Comparison of ENCODE assay signal across 8 cellular contexts in genomic region chr11:3865388-3866193, GRCh38. TPM values are rescaled to one million over a fixed set of nuclear protein-coding genes. Genes with fewer than 3 reads are reported as not detected.
DNase-seq lines count a peak whose midpoint lies in the region; ATAC-seq, FAIRE-seq and TF ChIP-seq lines count a peak whose summit lies in the region.

No MANE protein-coding gene starts in this region.

- no TSS peak for BruUV-seq in GM12878 (replicated peaks; lab: Mats Ljungman, UMichigan)

- RAD21 ChIA-PET in GM12878 (lab: Charles Lee; ENCODE audit: unreplicated experiment) = interaction anchor here (0.7 to 7.0 kb wide), 15 partner anchors 8 to 87 kb away, joined by 3 to 114 read pairs (median 4); partner anchors contain the start of genes RHOG and STIM1

- H3K9ac ChIP-seq in GM12878 (ENCODE audit: control insufficient read depth, insufficient read depth, low read length) (peak overlapping the region; percentile 56), muscle layer of colon (ENCODE audit: low read length) (no peak overlapping the region)

- peak overlapping the region; percentile 3; the same call in 1 of the 2 replicates for H2AFZ ChIP-seq in GM12878 (ENCODE audit: control insufficient read depth, low read depth, low read length)

- intact Hi-C loops in GM12878 (cut with micrococcal nuclease; ENCODE audit: unreplicated experiment) = no loop called here

- ATAC-seq in GM12878 = peak; percentile 40
- ATAC-seq in GM21717 (IDR thresholded peaks at IDR 0.05; ENCODE audit: unreplicated experiment) = no peak
- ATAC-seq in HG02970 (IDR thresholded peaks at IDR 0.05; ENCODE audit: low FRiP score, unreplicated experiment) = no peak

- SMC1A ChIA-PET in GM12878 (lab: Charles Lee; ENCODE audit: uncharacterized antibody, unreplicated experiment) = interaction anchor here (1.0 to 23.8 kb wide), 8 partner anchors 8 to 207 kb away, joined by 3 to 633 read pairs (median 12); partner anchors contain the start of gene STIM1

- H3K79me2 ChIP-seq in GM12878 (ENCODE audit: control insufficient read depth, insufficient read depth, low read length) = peaks cover 97% of the 10 kb centered on the region

- no peak for FAIRE-seq in GM12878 (lab: Jason Lieb, UNC)

- in situ Hi-C loops in Caki2 (cut with HindIII; ENCODE audit: low pct_unique_long_range_greater_than_20kb, low sequenced_read_pairs) = no loop called here
- in situ Hi-C loops in GM12878 (cut with MboI) = loop anchor here (25.0 kb wide), 2 partner anchors 1472 to 1822 kb away; partner anchors contain the start of genes OR51B5, TRIM22 and TRIM5

- H3K4me1 ChIP-seq in GM12878 (ENCODE audit: control insufficient read depth, insufficient read depth, low read length) (peaks cover 67% of the 10 kb centered on the region), muscle layer of colon (ENCODE audit: insufficient read depth, low read length) (peaks cover 47% of the 10 kb centered on the region)

- POLR2A ChIA-PET in GM12878 (lab: Charles Lee) = interaction anchor here (0.6 to 18.1 kb wide), 14 partner anchors 8 to 521 kb away, joined by 3 to 405 read pairs (median 6); partner anchors contain the start of gene STIM1
- POLR2A ChIA-PET in GM10248 (lab: Yijun Ruan, JAX) = interaction anchor here (2.1 kb wide), 1 partner anchor 11 kb away, joined by 10 read pairs; the partner anchor contains the start of gene STIM1

- peak overlapping the region; percentile 86 for H3K4me2 ChIP-seq in GM12878 (ENCODE audit: control insufficient read depth, insufficient read depth)

- CTCF ChIA-PET in GM12878 (lab: Yijun Ruan, JAX) = interaction anchor here (1.3 to 39.6 kb wide), 6 partner anchors 1 to 208 kb away, joined by 3 to 1047 read pairs (median 8); partner anchors contain the start of genes RHOG and STIM1
- CTCF ChIA-PET in GM10248 (lab: Yijun Ruan, JAX) = interaction anchor here (1.5 to 43.8 kb wide), 5 partner anchors 10 to 205 kb away, joined by 6 to 1411 read pairs (median 36); partner anchors contain the start of genes RHOG and STIM1

- H3K4me3 ChIP-seq in HL-60 (replicated peaks; ENCODE audit: insufficient read depth, low read length) (no peak overlapping the region), GM12878 (peak overlapping the region; percentile 47), muscle layer of colon (ENCODE audit: low read depth in 1 of 2, low read length in 2 of 2) (no peak overlapping the region)

- H3K36me3 ChIP-seq in GM12878 (ENCODE audit: control insufficient read depth in 2 of 2, insufficient read depth in 2 of 2, low read length in 1 of 2) (no peaks in the 10 kb centered on the region), muscle layer of colon (ENCODE audit: insufficient read depth, low read length) (no peaks in the 10 kb centered on the region)

- TF ChIP-seq CTCF in HL-60 (IDR thresholded peaks at IDR 0.05; ENCODE audit: insufficient read depth, low read length) (no peak), GM12878 (IDR thresholded peaks at IDR 0.05 in 2 of 3, conservative IDR thresholded peaks at IDR 0.05 in 1 of 3; ENCODE audit: control insufficient read depth in 2 of 3, extremely low read depth in 1 of 3, insufficient read depth in 1 of 3, low read depth in 3 of 3, low read length in 3 of 3) (no peak), GM10248 (IDR thresholded peaks at IDR 0.05; ENCODE audit: control extremely low read depth, extremely low read depth, low read depth, missing control alignments) (no peak)

- WGBS in GM12878 (ENCODE audit: insufficient coverage, insufficient replicate concordance, low lambda C conversion rate, missing lambda C conversion rate) = 36% methylated on average over 3 of the region's 3 CpGs

- peak; percentile 35 for DNase-seq in Caki2 (ENCODE audit: low read depth)
- peak in 1 of 2 experiments; percentile 32 for DNase-seq in HL-60 (ENCODE audit: low read depth in 1 of 2, low spot score in 1 of 2)
- no peak for DNase-seq in GM12878 (ENCODE audit: low read depth, low spot score)
- DNase-seq in activated effector memory CD4-positive, alpha-beta T cell treated with anti-CD3 and anti-CD28 coated beads, Interleukin-2, amount 50 U/mL, for 16 hours = no peak
- no peak for DNase-seq in GM10248 (ENCODE audit: extremely low spot score)

- TF ChIP-seq EP300 in GM12878 (IDR thresholded peaks at IDR 0.05; ENCODE audit: borderline replicate concordance in 1 of 2, control insufficient read depth in 1 of 2, low read depth in 2 of 2, low read length in 2 of 2) = no peak

- TF ChIP-seq POLR2A in GM12878 (IDR thresholded peaks at IDR 0.05; ENCODE audit: low read depth, low read length) = no peak

- no peak for TF ChIP-seq RAD21 in GM12878 (IDR thresholded peaks at IDR 0.05; ENCODE audit: insufficient read depth, low read depth, low read length)

- H3K27ac ChIP-seq in HL-60 (replicated peaks) = peak overlapping the region; percentile 59
- H3K27ac ChIP-seq in GM12878 (ENCODE audit: control insufficient read depth, insufficient read depth) = peak overlapping the region; percentile 82
- peak overlapping the region; percentile 14 for H3K27ac ChIP-seq in muscle layer of colon (ENCODE audit: low read depth, low read length)

- H3K9me3 ChIP-seq in GM12878 (replicated peaks; ENCODE audit: control insufficient read depth, insufficient read depth, low read length) (no peaks in the 10 kb centered on the region), muscle layer of colon (ENCODE audit: low read length) (no peaks in the 10 kb centered on the region)

- H4K20me1 ChIP-seq in GM12878 (ENCODE audit: control insufficient read depth, insufficient read depth) = no peaks in the 10 kb centered on the region

- H3K27me3 ChIP-seq in HL-60 (ENCODE audit: insufficient read depth, poor library complexity, severe bottlenecking) (no peaks in the 10 kb centered on the region), GM12878 (replicated peaks in 1 of 2; ENCODE audit: control insufficient read depth in 2 of 2, insufficient read depth in 2 of 2, low read length in 1 of 2) (no peaks in the 10 kb centered on the region), muscle layer of colon (ENCODE audit: control insufficient read depth in 1 of 2, insufficient read depth in 2 of 2, low read length in 2 of 2) (no peaks in the 10 kb centered on the region)

RNA-seq across cellular contexts. Expression of gene STIM1, which starts 10.1 kb away (rescaled TPM):
- 36.1 and 45.5 TPM in 2 replicates for total RNA-seq in Caki2 (2014; rRNA removed; shearing (Covaris generic); ENCODE audit: low replicate concordance)
- 113 and 116 TPM in 2 replicates for total RNA-seq in GM12878 (2013; cell fraction: nucleolus; rRNA removed)
- 21.6 and 24.0 TPM in 2 replicates for total RNA-seq in GM12878 (2014; rRNA removed)
- total RNA-seq in GM12878 (2014; rRNA removed; fragmentation: Illumina TruSeq; extraction: Trizol) = 24.9 and 26.0 TPM in 2 replicates
- 55.9 and 57.7 TPM in 2 replicates for total RNA-seq in GM12878 (2021)
- polyA plus RNA-seq in GM12878 (2011; ENCODE audit: low read depth) = 36.6 TPM
- 36.3 and 39.3 TPM in 2 replicates for polyA plus RNA-seq in GM12878 (2011; rRNA removed)
- polyA plus RNA-seq in GM12878 (2011; cell fraction: cytosol; rRNA removed) = 40.8 and 42.5 TPM in 2 replicates
- polyA plus RNA-seq in GM12878 (2011; cell fraction: nucleus; rRNA removed) = 68.6 and 72.6 TPM in 2 replicates
- 45.2 and 48.9 TPM in 2 replicates for polyA plus RNA-seq in GM12878 (2012)
- 29.1 and 37.0 TPM in 2 replicates for polyA plus RNA-seq in GM12878 (2014; fragmentation: Illumina TruSeq; extraction: Trizol)
- 1 to 10 TPM; 8.6 to 9.9 TPM for polyA plus RNA-seq in GM12878 (2014; fragmentation: Nextera tagmentation; extraction: Ambion mirVana)
- 26.7 and 31.0 TPM in 2 replicates for polyA plus RNA-seq in GM12878 (2014; rRNA removed)
- 10 to 100 TPM; 31.8 to 36.8 TPM for polyA plus RNA-seq in GM12878 (2016; fragmentation: Nextera tagmentation; extraction: Ambion mirVana)
- 143 and 245 TPM in 2 replicates for polyA minus RNA-seq in GM12878 (2011; rRNA and poly(A)+ RNA removed)
- 25.1 and 38.3 TPM in 2 replicates for polyA minus RNA-seq in GM12878 (2011; cell fraction: cytosol; rRNA and poly(A)+ RNA removed)
- 42.4 and 62.3 TPM in 2 replicates for polyA minus RNA-seq in GM12878 (2011; cell fraction: nucleus; rRNA and poly(A)+ RNA removed)

RNA-seq across cellular contexts. Expression of gene RHOG, which starts 24.8 kb away (rescaled TPM):
- total RNA-seq in Caki2 (2014; rRNA removed; shearing (Covaris generic); ENCODE audit: low replicate concordance) = 7.1 and 9.3 TPM in 2 replicates
- 35.7 and 37.8 TPM in 2 replicates for total RNA-seq in GM12878 (2013; cell fraction: nucleolus; rRNA removed)
- total RNA-seq in GM12878 (2014; rRNA removed) = 56.2 and 64.7 TPM in 2 replicates
- 47.7 and 48.8 TPM in 2 replicates for total RNA-seq in GM12878 (2014; rRNA removed; fragmentation: Illumina TruSeq; extraction: Trizol)
- 128 and 137 TPM in 2 replicates for total RNA-seq in GM12878 (2021)
- polyA plus RNA-seq in GM12878 (2011; ENCODE audit: low read depth) = 51.6 TPM
- polyA plus RNA-seq in GM12878 (2011; rRNA removed) = 45.0 and 121 TPM in 2 replicates
- 237 and 296 TPM in 2 replicates for polyA plus RNA-seq in GM12878 (2011; cell fraction: cytosol; rRNA removed)
- 108 and 111 TPM in 2 replicates for polyA plus RNA-seq in GM12878 (2011; cell fraction: nucleus; rRNA removed)
- 103 and 132 TPM in 2 replicates for polyA plus RNA-seq in GM12878 (2012)
- polyA plus RNA-seq in GM12878 (2014; fragmentation: Illumina TruSeq; extraction: Trizol) = 51.4 and 98.2 TPM in 2 replicates
- 10 to 100 TPM; 16.0 to 42.0 TPM for polyA plus RNA-seq in GM12878 (2014; fragmentation: Nextera tagmentation; extraction: Ambion mirVana)
- 172 and 192 TPM in 2 replicates for polyA plus RNA-seq in GM12878 (2014; rRNA removed)
- 100 to 1,000 TPM in 1 of 2 experiments, 10 to 100 TPM in 1; 91.4 to 109 TPM for polyA plus RNA-seq in GM12878 (2016; fragmentation: Nextera tagmentation; extraction: Ambion mirVana)
- polyA minus RNA-seq in GM12878 (2011; rRNA and poly(A)+ RNA removed) = 171 and 213 TPM in 2 replicates
- 95.8 and 106 TPM in 2 replicates for polyA minus RNA-seq in GM12878 (2011; cell fraction: cytosol; rRNA and poly(A)+ RNA removed)
- polyA minus RNA-seq in GM12878 (2011; cell fraction: nucleus; rRNA and poly(A)+ RNA removed) = 45.0 and 71.6 TPM in 2 replicates

RNA-seq across cellular contexts. Expression of gene PGAP2, which starts 57.2 kb away (rescaled TPM):
- 26.6 and 28.4 TPM in 2 replicates for total RNA-seq in Caki2 (2014; rRNA removed; shearing (Covaris generic); ENCODE audit: low replicate concordance)
- total RNA-seq in GM12878 (2013; cell fraction: nucleolus; rRNA removed) = 33.0 and 36.2 TPM in 2 replicates
- 23.3 and 24.9 TPM in 2 replicates for total RNA-seq in GM12878 (2014; rRNA removed)
- 12.3 and 13.1 TPM in 2 replicates for total RNA-seq in GM12878 (2014; rRNA removed; fragmentation: Illumina TruSeq; extraction: Trizol)
- total RNA-seq in GM12878 (2021) = 26.4 and 27.7 TPM in 2 replicates
- polyA plus RNA-seq in GM12878 (2011; ENCODE audit: low read depth) = 21.2 TPM
- 16.6 and 34.5 TPM in 2 replicates for polyA plus RNA-seq in GM12878 (2011; rRNA removed)
- 39.5 and 49.8 TPM in 2 replicates for polyA plus RNA-seq in GM12878 (2011; cell fraction: cytosol; rRNA removed)
- 66.3 and 87.2 TPM in 2 replicates for polyA plus RNA-seq in GM12878 (2011; cell fraction: nucleus; rRNA removed)
- 32.0 and 34.8 TPM in 2 replicates for polyA plus RNA-seq in GM12878 (2012)
- polyA plus RNA-seq in GM12878 (2014; fragmentation: Illumina TruSeq; extraction: Trizol) = 25.0 and 30.5 TPM in 2 replicates
- 10 to 100 TPM; 25.4 to 37.4 TPM for polyA plus RNA-seq in GM12878 (2014; fragmentation: Nextera tagmentation; extraction: Ambion mirVana)
- polyA plus RNA-seq in GM12878 (2014; rRNA removed) = 35.6 and 36.2 TPM in 2 replicates
- 10 to 100 TPM; 33.4 to 37.2 TPM for polyA plus RNA-seq in GM12878 (2016; fragmentation: Nextera tagmentation; extraction: Ambion mirVana)
- 43.8 and 54.2 TPM in 2 replicates for polyA minus RNA-seq in GM12878 (2011; rRNA and poly(A)+ RNA removed)
- polyA minus RNA-seq in GM12878 (2011; cell fraction: cytosol; rRNA and poly(A)+ RNA removed) = 13.0 and 13.3 TPM in 2 replicates
- 11.4 and 12.9 TPM in 2 replicates for polyA minus RNA-seq in GM12878 (2011; cell fraction: nucleus; rRNA and poly(A)+ RNA removed)

Comparison
In these comparisons a context has a peak if more than half of its experiments do, and no peak if none do; other contexts are left out.
1. H3K27ac ChIP-seq: peak in every context shown above with its lines; median percentile 82 in GM12878; 59 in HL-60; 14 in muscle layer of colon.